1 cellular context compared by ENCODE assay signal in genomic region chr10:102132563-102133372, GRCh38.
TF ChIP-seq lines count a peak whose summit lies in the region.

PPRC1 (plus strand) TSS chr10:102133040; CDS start chr10:102133069, 29 bp downstream.

TF ChIP-seq in GM23338, 12 proteins besides CTCF, POLR2A, EP300 and RAD21 (continued from another document):
- TF ChIP-seq REST (IDR thresholded peaks at IDR 0.05; ENCODE audit: unreplicated experiment) (no peak), POLR2AphosphoS5 (IDR thresholded peaks at IDR 0.05; ENCODE audit: low read depth) (peak; percentile 88), ZNF462 (CRISPR knock-in tag; IDR thresholded peaks at IDR 0.05) (no peak), ETS1 (IDR thresholded peaks at IDR 0.05) (peak; percentile 100)
